ENCODE assay signal across 8 cellular contexts in the genomic region with DNA sequence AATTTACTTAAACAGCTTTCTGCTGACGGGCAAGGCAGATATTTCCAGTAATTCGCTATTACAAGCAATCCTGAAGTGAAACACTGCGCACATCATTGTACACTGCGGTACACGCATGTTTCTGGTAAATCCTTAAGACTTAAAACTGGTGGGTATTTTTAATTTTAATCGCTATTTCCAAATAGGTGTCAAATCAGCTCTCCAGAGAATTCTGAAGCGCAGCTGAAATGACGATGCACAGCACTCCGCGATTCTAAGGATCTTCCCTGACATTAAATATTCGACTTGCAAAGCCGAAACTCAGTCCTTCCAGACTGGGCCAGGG. TPM values are rescaled to one million over a fixed set of nuclear protein-coding genes. Genes with fewer than 3 reads are reported as not detected.
DNase-seq lines count a peak whose midpoint lies in the region; ATAC-seq lines count a peak whose summit lies in the region.

No MANE protein-coding gene starts in this region.

- H3K27ac ChIP-seq in iPS-20b (ENCODE audit: low read length) (peak overlapping the region; percentile 83), substantia nigra (ENCODE audit: low read depth, low read length, poor library complexity, severe bottlenecking) (peak overlapping the region; percentile 90)

- H3K36me3 ChIP-seq in iPS-20b (ENCODE audit: insufficient read depth, low read depth, low read length) = peaks cover 33% of the 10 kb centered on the region

- H3K4me3 ChIP-seq in iPS-20b (ENCODE audit: low read length) = peak overlapping the region; percentile 80

- no peaks in the 10 kb centered on the region for H3K9me3 ChIP-seq in iPS-20b (ENCODE audit: insufficient read depth, low read depth, low read length)

- ATAC-seq in GM18870 (IDR thresholded peaks at IDR 0.05; ENCODE audit: unreplicated experiment) (peak; percentile 26), HG03045 (IDR thresholded peaks at IDR 0.05; ENCODE audit: unreplicated experiment) (peak; percentile 4)
- ATAC-seq in activated T-helper 17 cell treated with anti-CD3 and anti-CD28 coated beads, Interleukin-2, amount 50 U/mL, for 72 hours (replicated peaks) = peak; percentile 4

- H3K9ac ChIP-seq in iPS-20b (ENCODE audit: low read depth, low read length) = peak overlapping the region; percentile 93

- no peaks in the 10 kb centered on the region for H3K9me3 Mint-ChIP-seq in activated T-helper 17 cell treated with anti-CD3 and anti-CD28 coated beads, Interleukin-2, amount 50 U/mL, for 72 hours

- H3K27me3 Mint-ChIP-seq in activated T-helper 17 cell treated with anti-CD3 and anti-CD28 coated beads, Interleukin-2, amount 50 U/mL, for 72 hours = no peaks in the 10 kb centered on the region

- H3K4me1 Mint-ChIP-seq in activated T-helper 17 cell treated with anti-CD3 and anti-CD28 coated beads, Interleukin-2, amount 50 U/mL, for 72 hours = peaks cover 24% of the 10 kb centered on the region

- H3K36me3 Mint-ChIP-seq in activated T-helper 17 cell treated with anti-CD3 and anti-CD28 coated beads, Interleukin-2, amount 50 U/mL, for 72 hours (ENCODE audit: low read depth) = peaks cover 36% of the 10 kb centered on the region

- peak in 1 of 49 donors; percentile 40 for DNase-seq in substantia nigra (lab: John Stamatoyannopoulos, UW)
- no peak for DNase-seq in hepatic stellate cell (ENCODE audit: low spot score)
- DNase-seq in COLO829 (ENCODE audit: low spot score) = no peak
- DNase-seq in activated effector memory CD4-positive, alpha-beta T cell treated with Interleukin-2 at 50 U/mL for 16 hours = no peak

- peaks cover 6% of the 10 kb centered on the region; the same call in 1 of the 2 replicates for H3K27me3 ChIP-seq in iPS-20b (ENCODE audit: insufficient read depth, low read length)

- H3K27ac Mint-ChIP-seq in activated T-helper 17 cell treated with anti-CD3 and anti-CD28 coated beads, Interleukin-2, amount 50 U/mL, for 72 hours = peak overlapping the region; percentile 97

- H3K4me1 ChIP-seq in iPS-20b (ENCODE audit: insufficient read depth, low read length) = peaks cover 8% of the 10 kb centered on the region

- peak overlapping the region; percentile 89 for H3K4me3 Mint-ChIP-seq in activated T-helper 17 cell treated with anti-CD3 and anti-CD28 coated beads, Interleukin-2, amount 50 U/mL, for 72 hours

RNA-seq across cellular contexts. Expression of a gene that starts 0.3 kb away (rescaled TPM):
- 10 to 100 TPM in 1 of 2 donors, 1 to 10 TPM in 1; 9.1 to 13.1 TPM for total RNA-seq in activated T-helper 17 cell treated with anti-CD3 and anti-CD28 coated beads, Interleukin-2, amount 50 U/mL, for 72 hours

RNA-seq across cellular contexts. Expression of a gene that starts 20.9 kb away (rescaled TPM):
- not detected for total RNA-seq in activated T-helper 17 cell treated with anti-CD3 and anti-CD28 coated beads, Interleukin-2, amount 50 U/mL, for 72 hours

RNA-seq across cellular contexts. Expression of a gene that starts 42.3 kb away (rescaled TPM):
- 10 to 100 TPM; 25.2 to 57.8 TPM for total RNA-seq in activated T-helper 17 cell treated with anti-CD3 and anti-CD28 coated beads, Interleukin-2, amount 50 U/mL, for 72 hours

RNA-seq across cellular contexts. Expression of a gene that starts 42.4 kb away (rescaled TPM):
- 1 to 10 TPM; 3.5 to 7.6 TPM for total RNA-seq in activated T-helper 17 cell treated with anti-CD3 and anti-CD28 coated beads, Interleukin-2, amount 50 U/mL, for 72 hours
